ENCODE assay signal across 9 cellular contexts in genomic region chr20:57596998-57597939, GRCh38. TPM values are rescaled to one million over a fixed set of nuclear protein-coding genes. Genes with fewer than 3 reads are reported as not detected.
A peak's percentile ranks its signal among the peaks of the same experiment; 100 is the strongest.
DNase-seq lines count a peak whose midpoint lies in the region; ATAC-seq and TF ChIP-seq lines count a peak whose summit lies in the region.
"Had no signal": no experiment of that assay in that cellular context is flagged by ENCODE, and none has a peak within 500 bp of the region (broad histone marks: within the 10 kb centered on the region; RNA-seq: fewer than 3 reads in every experiment).

No MANE protein-coding gene starts in this region.

- no peaks in the 10 kb centered on the region for H3K9me3 ChIP-seq in PC-3 (ENCODE audit: low read length)
- no peaks in the 10 kb centered on the region for H3K9me3 ChIP-seq in neural progenitor cell (ENCODE audit: low read depth)
- no peaks in the 10 kb centered on the region for H3K9me3 ChIP-seq in suprapubic skin

- peaks cover 18% of the 10 kb centered on the region for H3K4me1 ChIP-seq in PC-3 (ENCODE audit: insufficient read depth, low read length)
- H3K4me1 ChIP-seq in neural progenitor cell = peaks cover 9% of the 10 kb centered on the region
- H3K4me1 ChIP-seq in suprapubic skin = peaks cover 15% of the 10 kb centered on the region

- H3K4me2 ChIP-seq in PC-3 (ENCODE audit: low read length) (peak overlapping the region; percentile 87), neural progenitor cell (peak overlapping the region; percentile 82)

- H3K9me2 ChIP-seq in PC-3 (replicated peaks; ENCODE audit: low read length) = no peaks in the 10 kb centered on the region

- no TSS peak for BruUV-seq in PC-3 (replicated peaks; lab: Mats Ljungman, UMichigan)

- no peaks in the 10 kb centered on the region for H3K36me3 Mint-ChIP-seq in activated T-cell treated with anti-CD3 and anti-CD28 coated beads, Interleukin-2, amount 50 U/mL, for 72 hours (ENCODE audit: insufficient read depth in 2 of 2)
- H3K36me3 Mint-ChIP-seq in neural progenitor cell = no peaks in the 10 kb centered on the region

- ATAC-seq in HG02885 (IDR thresholded peaks at IDR 0.05; ENCODE audit: poor library complexity, unreplicated experiment) = peak; percentile 59
- peak; percentile 79 for ATAC-seq in PC-3
- peak; percentile 73 to 75 for ATAC-seq in activated T-cell treated with anti-CD3 and anti-CD28 coated beads, Interleukin-2, amount 50 U/mL, for 72 hours (replicated peaks in 1 of 2)
- no peak for ATAC-seq in HG03342 (IDR thresholded peaks at IDR 0.05; ENCODE audit: unreplicated experiment)

- no peak overlapping the region for H3K4me3 Mint-ChIP-seq in activated T-cell treated with anti-CD3 and anti-CD28 coated beads, Interleukin-2, amount 50 U/mL, for 72 hours
- peak overlapping the region; percentile 33 for H3K4me3 Mint-ChIP-seq in neural progenitor cell

- TF ChIP-seq EP300 in suprapubic skin (IDR thresholded peaks at IDR 0.05) = no peak

- H3K36me3 ChIP-seq in PC-3 (ENCODE audit: low read depth, low read length) (no peaks in the 10 kb centered on the region), neural progenitor cell (no peaks in the 10 kb centered on the region), suprapubic skin (no peaks in the 10 kb centered on the region)

- H3K27me3 ChIP-seq in PC-3 (ENCODE audit: low read length) (no peaks in the 10 kb centered on the region), neural progenitor cell (no peaks in the 10 kb centered on the region), suprapubic skin (peaks cover 4% of the 10 kb centered on the region)

- H3K27me3 Mint-ChIP-seq in activated T-cell treated with anti-CD3 and anti-CD28 coated beads, Interleukin-2, amount 50 U/mL, for 72 hours (ENCODE audit: low read depth) = peaks cover 12% of the 10 kb centered on the region
- H3K27me3 Mint-ChIP-seq in neural progenitor cell (ENCODE audit: insufficient read depth, low read depth) = peaks cover 24% of the 10 kb centered on the region

- CTCF ChIA-PET in PC-3 (lab: Charles Lee) = interaction anchor here (0.6 to 1.2 kb wide), 2 partner anchors 13 to 308 kb away, joined by 4 read pairs; no protein-coding TSS in a partner anchor

- no peak overlapping the region for H3K27ac ChIP-seq in PC-3 (ENCODE audit: low read length)
- no peak overlapping the region for H3K27ac ChIP-seq in neural progenitor cell
- H3K27ac ChIP-seq in suprapubic skin = no peak overlapping the region
- H3K27ac ChIP-seq: epithelial cell of prostate had no signal

- no peak overlapping the region for H3K27ac Mint-ChIP-seq in activated T-cell treated with anti-CD3 and anti-CD28 coated beads, Interleukin-2, amount 50 U/mL, for 72 hours
- H3K27ac Mint-ChIP-seq in neural progenitor cell = peak overlapping the region; percentile 92

- peak; percentile 98 for TF ChIP-seq CTCF in PC-3 (conservative IDR thresholded peaks at IDR 0.05; ENCODE audit: low read depth, low read length)
- peak; percentile 41 for TF ChIP-seq CTCF in fibroblast of mammary gland (conservative IDR thresholded peaks at IDR 0.05; ENCODE audit: control insufficient read depth, insufficient read depth, low read depth, low read length)
- TF ChIP-seq CTCF in neural progenitor cell (IDR thresholded peaks at IDR 0.05) = peak; percentile 91
- peak; percentile 62 to 96 for TF ChIP-seq CTCF in suprapubic skin (IDR thresholded peaks at IDR 0.05)

- intact Hi-C loops in PC-3 (cut with micrococcal nuclease) = loop anchor here (1.0 kb wide), 2 partner anchors 490 to 612 kb away; no protein-coding TSS in a partner anchor

- peak; percentile 31 for DNase-seq in GDM1 (lab: John Stamatoyannopoulos, UW)
- DNase-seq in PC-3 = peak; percentile 72
- peak; percentile 76 to 82 for DNase-seq in activated T-cell treated with anti-CD3 and anti-CD28 coated beads, Interleukin-2, amount 50 U/mL, for 72 hours
- DNase-seq in fibroblast of mammary gland (ENCODE audit: low read depth) = peak; percentile 27
- DNase-seq in neural progenitor cell (ENCODE audit: low spot score) = peak; percentile 87
- peak in 1 of 2 donors; percentile 80 for DNase-seq in suprapubic skin (ENCODE audit: low spot score in 2 of 2)

- H3K4me1 Mint-ChIP-seq in activated T-cell treated with anti-CD3 and anti-CD28 coated beads, Interleukin-2, amount 50 U/mL, for 72 hours (ENCODE audit: low read depth) = peaks cover 17% of the 10 kb centered on the region
- H3K4me1 Mint-ChIP-seq in neural progenitor cell = peaks cover 44% of the 10 kb centered on the region

- POLR2A ChIA-PET in PC-3 (lab: Charles Lee; ENCODE audit: unreplicated experiment) = no interaction called here

- 51% methylated on average over 14 of the region's 39 CpGs for WGBS in suprapubic skin

- H2AFZ ChIP-seq in PC-3 (ENCODE audit: low read length) (peak overlapping the region; percentile 90), neural progenitor cell (replicated peaks) (peak overlapping the region; percentile 80)

- TF ChIP-seq POLR2A in suprapubic skin (IDR thresholded peaks at IDR 0.05) = no peak

- H3K9ac ChIP-seq in PC-3 (ENCODE audit: low read length) = peak overlapping the region; percentile 29; the same call in 1 of the 2 replicates
- no peak overlapping the region for H3K9ac ChIP-seq in neural progenitor cell

- peak overlapping the region; percentile 62 for H3K4me3 ChIP-seq in PC-3 (ENCODE audit: low read length)
- no peak overlapping the region for H3K4me3 ChIP-seq in fibroblast of mammary gland (ENCODE audit: control insufficient read depth, low read depth, low read length)
- H3K4me3 ChIP-seq in neural progenitor cell = peak overlapping the region; percentile 28
- no peak overlapping the region for H3K4me3 ChIP-seq in suprapubic skin

- H3K9me3 Mint-ChIP-seq in activated T-cell treated with anti-CD3 and anti-CD28 coated beads, Interleukin-2, amount 50 U/mL, for 72 hours = no peaks in the 10 kb centered on the region
- peaks cover 2% of the 10 kb centered on the region for H3K9me3 Mint-ChIP-seq in neural progenitor cell

- H3F3A ChIP-seq in PC-3 (ENCODE audit: low read length, unreplicated experiment) (no peaks in the 10 kb centered on the region), neural progenitor cell (ENCODE audit: low read depth) (peaks cover 8% of the 10 kb centered on the region)

- H3K79me2 ChIP-seq in PC-3 (ENCODE audit: low read length) = no peaks in the 10 kb centered on the region
- H3K79me2 ChIP-seq in neural progenitor cell (ENCODE audit: low read depth) = no peaks in the 10 kb centered on the region

- no peaks in the 10 kb centered on the region for H4K20me1 ChIP-seq in PC-3 (ENCODE audit: low read length)
- H4K20me1 ChIP-seq in neural progenitor cell (ENCODE audit: low read depth) = no peaks in the 10 kb centered on the region

RNA-seq across cellular contexts. Expression of gene ZBP1, which starts 23.0 kb away (rescaled TPM):
- 0.12 TPM in 1 of 2 replicates, not detected in the other for total RNA-seq in PC-3 (2014; rRNA removed)
- 1 to 10 TPM in 1 of 2 donors, under 1 TPM in 1; 0.70 to 1.6 TPM for total RNA-seq in activated T-cell treated with anti-CD3 and anti-CD28 coated beads, Interleukin-2, amount 50 U/mL, for 72 hours
- not detected in 2 replicates for total RNA-seq in neural progenitor cell (ENCODE audit: low replicate concordance)
- under 1 TPM in 1 of 4 donors, not detected in 3; 0.80 TPM for total RNA-seq in suprapubic skin

RNA-seq across cellular contexts. Expression of gene PCK1, which starts 36.4 kb away (rescaled TPM):
- total RNA-seq in PC-3 (2014; rRNA removed) = not detected in 2 replicates
- not detected for total RNA-seq in activated T-cell treated with anti-CD3 and anti-CD28 coated beads, Interleukin-2, amount 50 U/mL, for 72 hours
- total RNA-seq in neural progenitor cell (ENCODE audit: low replicate concordance) = not detected in 2 replicates
- total RNA-seq in suprapubic skin = 1 to 10 TPM; 2.2 to 6.3 (median 5.2) TPM

Comparison
In these comparisons a context has a peak if more than half of its experiments do, and no peak if none do; other contexts are left out.
1. H3K4me3 ChIP-seq: peak in PC-3 (single experiment) and neural progenitor cell (single experiment); none in fibroblast of mammary gland (single experiment) and suprapubic skin (single experiment).
2. CTCF ChIP-seq: peak in every context shown above with its lines; median percentile 98 in PC-3; 91 in neural progenitor cell; 79 in suprapubic skin; 41 in fibroblast of mammary gland.